11 cellular contexts compared by ENCODE assay signal in genomic region chr6:128569737-128570438, GRCh38. TPM values are rescaled to one million over a fixed set of nuclear protein-coding genes. Genes with fewer than 3 reads are reported as not detected.
DNase-seq lines count a peak whose midpoint lies in the region; ATAC-seq and TF ChIP-seq lines count a peak whose summit lies in the region.
"Had no signal": no experiment of that assay in that cellular context is flagged by ENCODE, and none has a peak within 500 bp of the region (broad histone marks: within the 10 kb centered on the region; RNA-seq: fewer than 3 reads in every experiment).

No MANE protein-coding gene starts in this region.

- TF ChIP-seq CTCF in endodermal cell (conservative IDR thresholded peaks at IDR 0.05), result no peak

- H3K4me1 ChIP-seq in HUES6 (ENCODE audit: control insufficient read depth, insufficient read depth, low read length) (peaks cover 14% of the 10 kb centered on the region), endodermal cell (ENCODE audit: control insufficient read depth, insufficient read depth, low read length) (no peaks in the 10 kb centered on the region)
- H3K4me1 ChIP-seq: testis had no signal

- H3K27ac Mint-ChIP-seq in activated naive CD8-positive, alpha-beta T cell treated with anti-CD3 and anti-CD28 coated beads for 36 hours, result no peak overlapping the region
- H3K27ac Mint-ChIP-seq in endodermal cell, result no peak overlapping the region
- H3K27ac Mint-ChIP-seq: activated naive CD8-positive, alpha-beta T cell treated with anti-CD3 and anti-CD28 coated beads, Interleukin-2, amount 10 ng/mL, durations not matched to agents 7 days and 5 days had no signal

- no peak overlapping the region for H3K4me3 Mint-ChIP-seq in activated naive CD8-positive, alpha-beta T cell treated with anti-CD3 and anti-CD28 coated beads for 36 hours
- no peak overlapping the region for H3K4me3 Mint-ChIP-seq in endodermal cell
- H3K4me3 Mint-ChIP-seq: activated naive CD8-positive, alpha-beta T cell treated with anti-CD3 and anti-CD28 coated beads, Interleukin-2, amount 10 ng/mL, durations not matched to agents 7 days and 5 days had no signal

- no peak overlapping the region for H3K9ac ChIP-seq in HUES6 (ENCODE audit: low read length)
- no peak overlapping the region for H3K9ac ChIP-seq in endodermal cell (ENCODE audit: extremely low read depth, low read length, poor library complexity, severe bottlenecking)

- H3K9me3 ChIP-seq in HUES6 (ENCODE audit: control insufficient read depth, insufficient read depth, low read depth, low read length) (peaks cover 12% of the 10 kb centered on the region; the same call in 1 of the 2 replicates), endodermal cell (ENCODE audit: control insufficient read depth, low read length) (no peaks in the 10 kb centered on the region)
- H3K9me3 ChIP-seq: testis had no signal

- H3K27ac ChIP-seq in HUES6 (ENCODE audit: low read depth, low read length), result peak overlapping the region; percentile 14; the same call in 1 of the 2 replicates
- H3K27ac ChIP-seq in endodermal cell (ENCODE audit: low read depth, low read length), result no peak overlapping the region
- H3K27ac ChIP-seq: testis had no signal

- DNase-seq in AG08395 (ENCODE audit: low spot score), result peak; percentile 91
- peak; percentile 6 for DNase-seq in brain pericyte (ENCODE audit: low read depth, low spot score)
- DNase-seq in kidney tubule cell (ENCODE audit: low spot score), result peak; percentile 93
- no peak for DNase-seq in activated naive CD8-positive, alpha-beta T cell treated with anti-CD3 and anti-CD28 coated beads for 36 hours
- no peak for DNase-seq in endodermal cell
- DNase-seq: activated naive CD8-positive, alpha-beta T cell treated with anti-CD3 and anti-CD28 coated beads, Interleukin-2, amount 10 ng/mL, durations not matched to agents 7 days and 5 days; NCI-H2081; testis had no signal

- H3K9me3 Mint-ChIP-seq in activated naive CD8-positive, alpha-beta T cell treated with anti-CD3 and anti-CD28 coated beads for 36 hours, result peaks cover 4% of the 10 kb centered on the region
- peaks cover 4% of the 10 kb centered on the region for H3K9me3 Mint-ChIP-seq in endodermal cell
- H3K9me3 Mint-ChIP-seq: activated naive CD8-positive, alpha-beta T cell treated with anti-CD3 and anti-CD28 coated beads, Interleukin-2, amount 10 ng/mL, durations not matched to agents 7 days and 5 days had no signal

- ATAC-seq in GM19452 (IDR thresholded peaks at IDR 0.05; ENCODE audit: unreplicated experiment) (no peak), GM21526 (IDR thresholded peaks at IDR 0.05; ENCODE audit: low FRiP score, unreplicated experiment) (no peak)

- H3K4me3 ChIP-seq in HUES6 (ENCODE audit: low read depth, low read length) (no peak overlapping the region), endodermal cell (ENCODE audit: low read length) (no peak overlapping the region)
- H3K4me3 ChIP-seq: testis had no signal

- H3K4me1 Mint-ChIP-seq in activated naive CD8-positive, alpha-beta T cell treated with anti-CD3 and anti-CD28 coated beads for 36 hours, result peaks cover 1% of the 10 kb centered on the region
- peaks cover 13% of the 10 kb centered on the region for H3K4me1 Mint-ChIP-seq in endodermal cell
- H3K4me1 Mint-ChIP-seq: activated naive CD8-positive, alpha-beta T cell treated with anti-CD3 and anti-CD28 coated beads, Interleukin-2, amount 10 ng/mL, durations not matched to agents 7 days and 5 days had no signal

- H3K27me3 ChIP-seq in HUES6 (ENCODE audit: control insufficient read depth, insufficient read depth, low read length), result no peaks in the 10 kb centered on the region
- H3K27me3 ChIP-seq in endodermal cell (ENCODE audit: control insufficient read depth, insufficient read depth, low read length, poor library complexity, severe bottlenecking), result peaks cover 12% of the 10 kb centered on the region
- H3K27me3 ChIP-seq: testis had no signal

- peaks cover 2% of the 10 kb centered on the region for H3K36me3 Mint-ChIP-seq in activated naive CD8-positive, alpha-beta T cell treated with anti-CD3 and anti-CD28 coated beads for 36 hours
- H3K36me3 Mint-ChIP-seq in endodermal cell (ENCODE audit: low read depth), result no peaks in the 10 kb centered on the region
- H3K36me3 Mint-ChIP-seq: activated naive CD8-positive, alpha-beta T cell treated with anti-CD3 and anti-CD28 coated beads, Interleukin-2, amount 10 ng/mL, durations not matched to agents 7 days and 5 days had no signal

- peaks cover 3% of the 10 kb centered on the region for H3K27me3 Mint-ChIP-seq in activated naive CD8-positive, alpha-beta T cell treated with anti-CD3 and anti-CD28 coated beads for 36 hours
- H3K27me3 Mint-ChIP-seq in endodermal cell (ENCODE audit: insufficient read depth), result peaks cover 19% of the 10 kb centered on the region
- H3K27me3 Mint-ChIP-seq: activated naive CD8-positive, alpha-beta T cell treated with anti-CD3 and anti-CD28 coated beads, Interleukin-2, amount 10 ng/mL, durations not matched to agents 7 days and 5 days had no signal

- H3K36me3 ChIP-seq in HUES6 (ENCODE audit: control insufficient read depth, insufficient read depth, low read length), result no peaks in the 10 kb centered on the region
- H3K36me3 ChIP-seq in endodermal cell (ENCODE audit: control insufficient read depth, insufficient read depth, low read length), result no peaks in the 10 kb centered on the region

- 85% methylated on average over 3 of the region's 3 CpGs; no CpG with 5 or more reads in 1 of the 2 experiments for WGBS in endodermal cell (ENCODE audit: insufficient coverage in 1 of 2, insufficient read length in 1 of 2), 2 experiments

RNA-seq across cellular contexts. Expression of gene PTPRK, which starts 49.5 kb away (rescaled TPM):
- total RNA-seq in activated naive CD8-positive, alpha-beta T cell treated with anti-CD3 and anti-CD28 coated beads for 36 hours, result 10 to 100 TPM; 13.4 to 18.0 TPM
- 10 to 100 TPM; 46.4 to 57.6 TPM for total RNA-seq in endodermal cell
- polyA plus RNA-seq in endodermal cell (2013, experiment 1 of 2), result 31.9 TPM
- 29.8 TPM for polyA plus RNA-seq in endodermal cell (2013, experiment 2 of 2)

Comparison
In these comparisons a context has a peak if more than half of its experiments do, and no peak if none do; other contexts are left out.
1. DNase-seq: peak in AG08395 (single experiment), brain pericyte (single experiment) and kidney tubule cell (single experiment); none in activated naive CD8-positive, alpha-beta T cell treated with anti-CD3 and anti-CD28 coated beads for 36 hours (single experiment) and endodermal cell (single experiment).